In genomic region chr14:80216818-80217217, GRCh38 we compare ENCODE assay signal across 16 cellular contexts. TPM values are rescaled to one million over a fixed set of nuclear protein-coding genes. Genes with fewer than 3 reads are reported as not detected.
"Had no signal": no experiment of that assay in that cellular context is flagged by ENCODE, and none has a peak within 500 bp of the region (broad histone marks: within the 10 kb centered on the region; RNA-seq: fewer than 3 reads in every experiment).

No MANE protein-coding gene starts in this region.

- H3K4me3 Mint-ChIP-seq: activated naive CD4-positive, alpha-beta T cell treated with anti-CD3 and anti-CD28 coated beads for 36 hours; activated T-helper 17 cell treated with anti-CD3 and anti-CD28 coated beads, Interleukin-2, amount 50 U/mL, for 72 hours; central memory CD8-positive, alpha-beta T cell; neural crest cell; stimulated activated effector memory CD8-positive, alpha-beta T cell treated with anti-CD3 and anti-CD28 coated beads, Interleukin-12 subunit alpha, Interleukin-12 subunit beta, amount 100 ng/mL, for 72 hours had no signal

- H3K36me3 ChIP-seq: pancreas, tibial artery, uterus had no signal

- H3K4me3 ChIP-seq: pancreas, smooth muscle cell, tibial artery, uterus had no signal

- H3K27ac Mint-ChIP-seq: activated naive CD4-positive, alpha-beta T cell treated with anti-CD3 and anti-CD28 coated beads for 36 hours; activated T-helper 17 cell treated with anti-CD3 and anti-CD28 coated beads, Interleukin-2, amount 50 U/mL, for 72 hours; stimulated activated effector memory CD8-positive, alpha-beta T cell treated with anti-CD3 and anti-CD28 coated beads, Interleukin-12 subunit alpha, Interleukin-12 subunit beta, amount 100 ng/mL, for 72 hours had no signal

- H3K4me1 Mint-ChIP-seq: activated T-helper 17 cell treated with anti-CD3 and anti-CD28 coated beads, Interleukin-2, amount 50 U/mL, for 72 hours; central memory CD8-positive, alpha-beta T cell; stimulated activated effector memory CD8-positive, alpha-beta T cell treated with anti-CD3 and anti-CD28 coated beads, Interleukin-12 subunit alpha, Interleukin-12 subunit beta, amount 100 ng/mL, for 72 hours had no signal

- H3K27me3 ChIP-seq: pancreas, tibial artery, uterus had no signal

- H3K4me1 ChIP-seq: uterus had no signal

- H3K9me3 ChIP-seq: pancreas, tibial artery, uterus had no signal

- ATAC-seq: activated T-helper 17 cell treated with anti-CD3 and anti-CD28 coated beads, Interleukin-2, amount 50 U/mL, for 72 hours; pancreas; stimulated activated effector memory CD8-positive, alpha-beta T cell treated with anti-CD3 and anti-CD28 coated beads, Interleukin-12 subunit alpha, Interleukin-12 subunit beta, amount 100 ng/mL, for 72 hours had no signal

- H3K9me3 Mint-ChIP-seq: activated T-helper 17 cell treated with anti-CD3 and anti-CD28 coated beads, Interleukin-2, amount 50 U/mL, for 72 hours; central memory CD8-positive, alpha-beta T cell; neural crest cell; stimulated activated effector memory CD8-positive, alpha-beta T cell treated with anti-CD3 and anti-CD28 coated beads, Interleukin-12 subunit alpha, Interleukin-12 subunit beta, amount 100 ng/mL, for 72 hours had no signal

- DNase-seq: activated CD4-positive, alpha-beta T cell treated with anti-CD3 and anti-CD28 coated beads, Interleukin-2, amount 50 U/mL, for 1 hour; activated naive CD4-positive, alpha-beta T cell treated with anti-CD3 and anti-CD28 coated beads for 36 hours; activated T-cell treated with anti-CD3 and anti-CD28 coated beads for 4 hours; effector memory CD4-positive, alpha-beta T cell; foreskin fibroblast; pancreas; retina; tibial artery; uterus had no signal

- H3K36me3 Mint-ChIP-seq: stimulated activated effector memory CD8-positive, alpha-beta T cell treated with anti-CD3 and anti-CD28 coated beads, Interleukin-12 subunit alpha, Interleukin-12 subunit beta, amount 100 ng/mL, for 72 hours had no signal

- H3K27me3 Mint-ChIP-seq: central memory CD8-positive, alpha-beta T cell had no signal

- H3K27ac ChIP-seq: pancreas, tibial artery, uterus had no signal

RNA-seq across cellular contexts. Expression of gene DIO2, which starts 5.5 kb away (rescaled TPM):
- total RNA-seq: activated CD8-positive, alpha-beta memory T cell treated with anti-CD3 and anti-CD28 coated beads for 36 hours; activated naive CD4-positive, alpha-beta T cell treated with anti-CD3 and anti-CD28 coated beads for 36 hours; T-helper 2 cell treated with Interferon-gamma antibody and Interleukin-4, amounts not matched to agents 100 ng/mL and 5 ng/mL, for 36 hours had no signal
